Comparison of ENCODE assay signal across 8 cellular contexts in the genomic region with DNA sequence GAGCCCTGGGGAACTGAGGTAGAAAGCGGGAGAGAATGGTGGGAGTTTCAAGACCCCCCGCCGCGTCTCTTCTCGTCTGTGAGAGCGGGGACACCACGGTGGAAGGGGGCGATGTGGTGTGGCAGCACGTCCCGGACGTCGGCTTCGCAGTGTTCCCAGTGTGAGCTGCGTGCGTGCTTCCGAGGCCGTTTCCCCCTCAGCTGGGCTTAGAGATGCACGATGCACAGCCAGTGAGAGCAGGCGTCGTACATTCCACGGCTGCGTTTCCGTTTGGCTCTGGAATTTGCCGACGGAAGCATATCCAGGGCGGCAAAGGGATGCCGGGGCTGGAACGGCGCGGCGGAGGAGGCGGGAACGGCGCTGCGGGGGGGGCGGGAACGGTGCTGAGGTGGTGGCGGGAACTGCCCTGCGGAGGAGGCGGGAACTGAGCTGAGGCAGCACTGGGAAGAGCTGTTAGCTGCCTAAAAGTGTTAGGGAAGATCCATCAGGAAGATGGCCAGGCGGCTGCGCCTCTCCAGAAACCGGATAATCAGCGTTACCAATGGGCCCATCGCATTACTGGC. TPM values are rescaled to one million over a fixed set of nuclear protein-coding genes. Genes with fewer than 3 reads are reported as not detected.
DNase-seq lines count a peak whose midpoint lies in the region; ATAC-seq and TF ChIP-seq lines count a peak whose summit lies in the region.

No MANE protein-coding gene starts in this region.

- no peaks in the 10 kb centered on the region for H3K4me1 ChIP-seq in right lobe of liver
- no peaks in the 10 kb centered on the region for H3K4me1 ChIP-seq in testis

- 34% methylated on average over 30 of the region's 45 CpGs for WGBS in right lobe of liver (ENCODE audit: insufficient coverage, low coverage, low lambda C conversion rate, missing lambda C conversion rate)
- 14 to 38% methylated on average over 24 to 44 of the region's 45 CpGs for WGBS in testis, 2 donors

- peak overlapping the region in 2 of 3 donors; percentile 14 to 25 for H3K4me3 ChIP-seq in right lobe of liver
- peak overlapping the region; percentile 26 to 27 for H3K4me3 ChIP-seq in testis

- H3K9me3 ChIP-seq in right lobe of liver (peaks cover 0 to 9% (median 0%) of the 10 kb centered on the region in 4 donors), testis (no peaks in the 10 kb centered on the region)

- TF ChIP-seq CTCF in right lobe of liver (IDR thresholded peaks at IDR 0.05) = no peak
- TF ChIP-seq CTCF in testis (IDR thresholded peaks at IDR 0.05) = no peak

- intact Hi-C loops in right lobe of liver (cut with DNase I) (no loop called here), testis (cut with DNase I; ENCODE audit: low total_unique reads) (no loop called here)

- no peak for TF ChIP-seq POLR2A in right lobe of liver (IDR thresholded peaks at IDR 0.05)
- TF ChIP-seq POLR2A in testis (IDR thresholded peaks at IDR 0.05) = no peak

- ATAC-seq in right lobe of liver (peak; percentile 72 to 82 (median 79)), GM18870 (IDR thresholded peaks at IDR 0.05; ENCODE audit: unreplicated experiment) (no peak)

- peak; percentile 1 for DNase-seq in DMS 273 treated with DMSO at 0.1 percent for 48 hours (lab: John Stamatoyannopoulos, UW)
- DNase-seq in NCI-H2029 (lab: John Stamatoyannopoulos, UW) = peak; percentile 64
- peak; percentile 69 to 81 for DNase-seq in dermis microvascular lymphatic vessel endothelial cell (ENCODE audit: low read depth in 2 of 2)
- DNase-seq in right lobe of liver = peak; percentile 63 to 77 (median 68)
- DNase-seq in testis = peak; percentile 47
- no peak for DNase-seq in DMS79 treated with DMSO at 0.1 percent for 48 hours (lab: John Stamatoyannopoulos, UW)
- DNase-seq in stimulated activated CD4-positive, alpha-beta T cell treated with anti-CD3 and anti-CD28 coated beads, Interleukin-2, amount 100 ng/mL, for 48 hours = no peak

- H3K36me3 ChIP-seq in right lobe of liver (no peaks in the 10 kb centered on the region), testis (ENCODE audit: low read depth, missing control alignments) (no peaks in the 10 kb centered on the region)

- H3K27me3 ChIP-seq in right lobe of liver (no peaks in the 10 kb centered on the region), testis (no peaks in the 10 kb centered on the region)

- H3K27ac ChIP-seq in right lobe of liver (peak overlapping the region in 2 of 3 donors; percentile 56 to 81), testis (no peak overlapping the region)

RNA-seq across cellular contexts. Expression of gene KIF25, which starts 37.7 kb away (rescaled TPM):
- total RNA-seq in dermis microvascular lymphatic vessel endothelial cell = under 0.01 TPM in 1 of 2 replicates, not detected in the other
- total RNA-seq in right lobe of liver = under 1 TPM in 1 of 6 experiments, not detected in 5; 0.15 TPM
- total RNA-seq in testis = 1 to 10 TPM; 1.6 to 5.0 TPM
- polyA plus RNA-seq in testis (ENCODE audit: insufficient read depth, low read depth, low replicate concordance) = 1.1 TPM

RNA-seq across cellular contexts. Expression of gene FRMD1, which starts 43.8 kb away (rescaled TPM):
- total RNA-seq in dermis microvascular lymphatic vessel endothelial cell (not detected in 2 replicates), right lobe of liver (under 1 TPM in 5 of 6 experiments, not detected in 1; 0.07 to 0.23 (median 0.12) TPM), testis (10 to 100 TPM in 1 of 2 donors, 1 to 10 TPM in 1; 7.2 to 13.5 TPM)
- 8.0 TPM for polyA plus RNA-seq in testis (ENCODE audit: insufficient read depth, low read depth, low replicate concordance)

Comparison
In these comparisons a context has a peak if more than half of its experiments do, and no peak if none do; other contexts are left out.
1. DNase-seq: peak in DMS 273 treated with DMSO at 0.1 percent for 48 hours (single experiment), NCI-H2029 (single experiment), dermis microvascular lymphatic vessel endothelial cell (2 of 2), right lobe of liver (3 of 3) and testis (single experiment); none in DMS79 treated with DMSO at 0.1 percent for 48 hours (single experiment) and stimulated activated CD4-positive, alpha-beta T cell treated with anti-CD3 and anti-CD28 coated beads, Interleukin-2, amount 100 ng/mL, for 48 hours (0 of 2).
2. H3K27ac ChIP-seq: peak in right lobe of liver (2 of 3); none in testis (0 of 2).